2 cellular contexts compared by ENCODE assay signal in the genomic region with DNA sequence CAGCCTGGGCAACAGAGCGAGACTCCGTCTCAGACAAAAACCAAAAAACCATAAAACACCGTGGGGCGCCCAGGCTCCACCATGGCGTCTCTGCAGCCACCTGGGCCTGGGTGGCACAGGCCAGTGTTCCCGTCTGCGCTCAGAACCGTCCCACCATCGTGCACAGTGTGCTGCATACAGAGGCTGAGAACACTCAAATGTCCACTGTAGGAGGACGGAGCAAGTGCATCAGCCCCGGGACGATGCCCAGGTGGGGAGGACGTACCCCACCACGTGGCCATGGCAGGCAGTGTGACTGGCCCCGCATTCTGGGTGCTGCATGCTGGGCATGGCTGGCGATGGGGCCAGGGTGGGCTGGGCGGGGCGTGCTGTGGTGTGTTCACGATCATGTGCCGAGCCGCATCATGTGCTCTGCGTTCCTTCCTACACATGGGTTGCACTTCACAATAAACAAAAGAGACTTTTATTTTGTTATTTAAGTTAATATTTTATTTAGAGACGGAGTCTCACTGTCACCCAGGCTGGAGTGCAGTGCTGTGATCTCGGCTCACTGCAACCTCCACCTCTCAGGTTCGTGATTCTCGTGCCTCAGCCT.
A peak's percentile ranks its signal among the peaks of the same experiment; 100 is the strongest.
TF ChIP-seq lines count a peak whose summit lies in the region.

No MANE protein-coding gene starts in this region.

TF ChIP-seq in HEK293, 187 proteins besides CTCF, POLR2A, EP300 and RAD21:
- no peak for TF ChIP-seq ZNF501 (tag by site-specific recombination; IDR thresholded peaks at IDR 0.05)
- TF ChIP-seq ZNF121 (tag by site-specific recombination; IDR thresholded peaks at IDR 0.05): peak; percentile 29; the same call in 1 of the 2 replicates

TF ChIP-seq in HepG2, 621 proteins besides CTCF, POLR2A, EP300 and RAD21:
- no peak for TF ChIP-seq JUN (CRISPR knock-in tag; IDR thresholded peaks at IDR 0.05)
- 0 out of 2 replicates have a peak, but pooled peaks have one; percentile 35 for TF ChIP-seq HNRNPL (IDR thresholded peaks at IDR 0.05; ENCODE audit: low read depth, low read length)
